Comparison of ENCODE assay signal across 8 cellular contexts in the genomic region with DNA sequence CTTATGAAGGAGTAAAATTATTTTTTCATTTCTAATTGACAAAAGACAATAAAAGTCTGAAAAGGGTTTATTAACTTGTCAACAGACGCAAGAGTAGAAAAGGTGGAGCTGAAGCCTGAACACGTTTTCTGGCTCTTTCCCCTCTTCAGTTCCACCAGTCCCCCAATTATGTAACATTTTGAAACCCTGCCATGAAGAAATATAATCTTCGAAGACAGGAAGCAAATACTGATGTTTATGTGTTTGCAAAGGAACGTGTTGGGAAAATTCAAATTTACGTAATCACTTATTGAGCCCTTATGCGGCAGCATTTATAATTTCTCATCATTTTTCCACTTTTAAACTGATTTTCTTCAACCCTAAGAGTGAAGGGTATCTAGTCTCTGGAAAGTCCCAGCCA. TPM values are rescaled to one million over a fixed set of nuclear protein-coding genes. Genes with fewer than 3 reads are reported as not detected.
DNase-seq lines count a peak whose midpoint lies in the region; ATAC-seq and TF ChIP-seq lines count a peak whose summit lies in the region.

No MANE protein-coding gene starts in this region.

- H3K4me1 ChIP-seq in cardiac muscle cell (ENCODE audit: low read depth) = peaks cover 4% of the 10 kb centered on the region
- peaks cover 0 to 6% of the 10 kb centered on the region in 2 donors for H3K4me1 ChIP-seq in ascending aorta
- peaks cover 0 to 15% (median 1%) of the 10 kb centered on the region in 4 donors for H3K4me1 ChIP-seq in right lobe of liver
- H3K4me1 ChIP-seq in uterus = peaks cover 0 to 8% of the 10 kb centered on the region in 2 donors

- intact Hi-C loops in Right ventricle myocardium superior (cut with DNase I) (no loop called here), ascending aorta (cut with DNase I) (loop anchor here (5.0 to 10.0 kb wide), 3 partner anchors 109 to 992 kb away; a partner anchor contains a TSS), right lobe of liver (cut with DNase I) (no loop called here), uterus (cut with DNase I; ENCODE audit: low total_unique reads) (loop anchor here (10.0 kb wide), 1 partner anchor 182 kb away; no protein-coding TSS in a partner anchor)

- H3K27ac ChIP-seq in cardiac muscle cell (peak overlapping the region; percentile 91), ascending aorta (peak overlapping the region; percentile 85 to 90), right lobe of liver (peak overlapping the region; percentile 88 to 90 (median 89)), uterus (peak overlapping the region; percentile 90 to 92)

- TF ChIP-seq POLR2A in right lobe of liver (IDR thresholded peaks at IDR 0.05) = no peak
- TF ChIP-seq POLR2A in uterus (IDR thresholded peaks at IDR 0.05) = no peak

- H3K27me3 ChIP-seq in cardiac muscle cell = no peaks in the 10 kb centered on the region
- no peaks in the 10 kb centered on the region for H3K27me3 ChIP-seq in ascending aorta
- no peaks in the 10 kb centered on the region for H3K27me3 ChIP-seq in right lobe of liver
- no peaks in the 10 kb centered on the region for H3K27me3 ChIP-seq in uterus

- DNase-seq in cardiac muscle cell (ENCODE audit: low read depth in 1 of 2, low spot score in 1 of 2) = peak in 1 of 2 donors; percentile 47
- no peak for DNase-seq in Right ventricle myocardium superior
- DNase-seq in ascending aorta (ENCODE audit: low spot score in 2 of 2) = no peak
- no peak for DNase-seq in right lobe of liver
- no peak for DNase-seq in uterus
- no peak for DNase-seq in NCI-H1694 treated with DMSO at 0.1 percent for 48 hours (lab: John Stamatoyannopoulos, UW)
- no peak for DNase-seq in ureter (ENCODE audit: low spot score)

- H3K9me3 ChIP-seq in cardiac muscle cell (ENCODE audit: low read depth) = no peaks in the 10 kb centered on the region
- no peaks in the 10 kb centered on the region for H3K9me3 ChIP-seq in ascending aorta
- no peaks in the 10 kb centered on the region for H3K9me3 ChIP-seq in right lobe of liver
- no peaks in the 10 kb centered on the region for H3K9me3 ChIP-seq in uterus

- TF ChIP-seq CTCF in cardiac muscle cell (IDR thresholded peaks at IDR 0.05; ENCODE audit: low read depth, low read length) = no peak
- no peak for TF ChIP-seq CTCF in ascending aorta (IDR thresholded peaks at IDR 0.05)
- no peak for TF ChIP-seq CTCF in right lobe of liver (IDR thresholded peaks at IDR 0.05)
- no peak for TF ChIP-seq CTCF in uterus (IDR thresholded peaks at IDR 0.05)

- no peak for ATAC-seq in Right ventricle myocardium superior (ENCODE audit: poor library complexity)
- no peak for ATAC-seq in right lobe of liver
- no peak for ATAC-seq in HG03565 (IDR thresholded peaks at IDR 0.05; ENCODE audit: unreplicated experiment)

- H3K4me3 ChIP-seq in cardiac muscle cell (peak overlapping the region; percentile 86), ascending aorta (peak overlapping the region; percentile 76 to 87), right lobe of liver (peak overlapping the region; percentile 76 to 84 (median 81)), uterus (peak overlapping the region; percentile 79 to 86)

- 2% methylated on average over 6 of the region's 6 CpGs for WGBS in right lobe of liver (ENCODE audit: insufficient coverage, low coverage, low lambda C conversion rate, missing lambda C conversion rate)

- peaks cover 10% of the 10 kb centered on the region for H3K36me3 ChIP-seq in cardiac muscle cell
- peaks cover 10 to 11% of the 10 kb centered on the region in 2 donors for H3K36me3 ChIP-seq in ascending aorta
- peaks cover 0 to 9% (median 6%) of the 10 kb centered on the region in 4 donors for H3K36me3 ChIP-seq in right lobe of liver
- H3K36me3 ChIP-seq in uterus = no peaks in the 10 kb centered on the region

RNA-seq across cellular contexts. Expression of a gene that starts 0.8 kb away (rescaled TPM):
- total RNA-seq in cardiac muscle cell (37.9 and 50.2 TPM in 2 replicates), Right ventricle myocardium superior (47.5 TPM), ascending aorta (16.0 TPM), right lobe of liver (10 to 100 TPM; 23.2 to 45.7 (median 27.2) TPM), uterus (10 to 100 TPM; 17.4 to 70.6 (median 35.9) TPM), ureter (52.8 TPM)
- 31.0 and 34.6 TPM in 2 replicates for polyA plus RNA-seq in cardiac muscle cell

RNA-seq across cellular contexts. Expression of a gene that starts 19.7 kb away (rescaled TPM):
- 19.4 and 26.6 TPM in 2 replicates for total RNA-seq in cardiac muscle cell
- polyA plus RNA-seq in cardiac muscle cell = 10.5 and 12.9 TPM in 2 replicates
- 10.6 TPM for total RNA-seq in Right ventricle myocardium superior
- total RNA-seq in ascending aorta = 29.8 TPM
- 1 to 10 TPM; 4.9 to 8.1 (median 6.9) TPM for total RNA-seq in right lobe of liver
- 10 to 100 TPM in 3 of 4 donors, 1 to 10 TPM in 1; 8.2 to 32.8 (median 20.7) TPM for total RNA-seq in uterus
- total RNA-seq in ureter = 30.0 TPM

Comparison
In these comparisons a context has a peak if more than half of its experiments do, and no peak if none do; other contexts are left out.
1. intact Hi-C loops: an anchor here in ascending aorta (5.0 to 10.0 kb wide) and uterus (10.0 kb wide); none called in Right ventricle myocardium superior and right lobe of liver.